15 cellular contexts compared by ENCODE assay signal in genomic region chr1:9112961-9113880, GRCh38. TPM values are rescaled to one million over a fixed set of nuclear protein-coding genes. Genes with fewer than 3 reads are reported as not detected.
DNase-seq lines count a peak whose midpoint lies in the region; ATAC-seq, FAIRE-seq and TF ChIP-seq lines count a peak whose summit lies in the region.
"Had no signal": no experiment of that assay in that cellular context is flagged by ENCODE, and none has a peak within 500 bp of the region (broad histone marks: within the 10 kb centered on the region; RNA-seq: fewer than 3 reads in every experiment).

No MANE protein-coding gene starts in this region.

- no peak overlapping the region for H2AFZ ChIP-seq in PC-3 (ENCODE audit: low read length)

- H4K20me1 ChIP-seq in PC-3 (ENCODE audit: low read length), result no peaks in the 10 kb centered on the region

- FAIRE-seq in small intestine (lab: Jason Lieb, UNC), result no peak

- intact Hi-C loops in PC-3 (cut with micrococcal nuclease) (loop anchor here (2.0 kb wide), 1 partner anchor 14 kb away; no protein-coding TSS in a partner anchor), esophagus squamous epithelium (cut with DNase I) (no loop called here)

- H3K4me3 ChIP-seq in PC-3 (ENCODE audit: low read length) (no peak overlapping the region), esophagus squamous epithelium (no peak overlapping the region), small intestine (ENCODE audit: low read depth in 1 of 2, low read length in 2 of 2) (no peak overlapping the region)
- H3K4me3 ChIP-seq: uterus had no signal

- DNase-seq in NCI-H748 (lab: John Stamatoyannopoulos, UW; ENCODE audit: unreplicated experiment), result peak; percentile 8
- no peak for DNase-seq in NCI-H748 treated with DMSO at 0.1 percent for 48 hours (lab: John Stamatoyannopoulos, UW)
- DNase-seq in PC-3, result peak; percentile 62
- no peak for DNase-seq in esophagus squamous epithelium (lab: John Stamatoyannopoulos, UW)
- DNase-seq in small intestine, result peak; percentile 66
- no peak for DNase-seq in T-helper 2 cell
- DNase-seq: activated T-cell treated with anti-CD3 and anti-CD28 coated beads, Interleukin-2, amount 50 U/mL, for 24 hours; CD8-positive, alpha-beta memory T cell; stimulated activated CD4-positive, alpha-beta T cell treated with anti-CD3 and anti-CD28 coated beads, Interleukin-4, amount 100 ng/mL, for 24 hours had no signal

- no peaks in the 10 kb centered on the region for H3K9me2 ChIP-seq in PC-3 (replicated peaks; ENCODE audit: low read length)

- no peak for TF ChIP-seq POLR2A in esophagus squamous epithelium (IDR thresholded peaks at IDR 0.05)

- POLR2A ChIA-PET in PC-3 (lab: Charles Lee; ENCODE audit: unreplicated experiment), result no interaction called here

- H3K27me3 ChIP-seq in PC-3 (ENCODE audit: low read length) (no peaks in the 10 kb centered on the region), esophagus squamous epithelium (no peaks in the 10 kb centered on the region), small intestine (ENCODE audit: control insufficient read depth in 2 of 2, insufficient read depth in 2 of 2, low read length in 2 of 2) (no peaks in the 10 kb centered on the region)
- H3K27me3 ChIP-seq: uterus had no signal

- H3F3A ChIP-seq in PC-3 (ENCODE audit: low read length, unreplicated experiment), result no peaks in the 10 kb centered on the region

- TF ChIP-seq CTCF in PC-3 (conservative IDR thresholded peaks at IDR 0.05; ENCODE audit: low read depth, low read length) (no peak), esophagus squamous epithelium (IDR thresholded peaks at IDR 0.05) (no peak)

- CTCF ChIA-PET in PC-3 (lab: Charles Lee), result interaction anchor here (0.6 kb wide), 1 partner anchor 16 kb away, joined by 4 read pairs; no protein-coding TSS in a partner anchor

- H3K36me3 ChIP-seq in PC-3 (ENCODE audit: low read depth, low read length), result no peaks in the 10 kb centered on the region
- peaks cover 2 to 58% (median 3%) of the 10 kb centered on the region in 3 donors for H3K36me3 ChIP-seq in esophagus squamous epithelium
- no peaks in the 10 kb centered on the region for H3K36me3 ChIP-seq in small intestine (ENCODE audit: control insufficient read depth in 2 of 2, insufficient read depth in 2 of 2, low read length in 2 of 2)
- H3K36me3 ChIP-seq: uterus had no signal

- peak overlapping the region; percentile 68 for H3K9ac ChIP-seq in PC-3 (ENCODE audit: low read length)

- H3K27ac ChIP-seq in PC-3 (ENCODE audit: low read length) (peak overlapping the region; percentile 95), esophagus squamous epithelium (peak overlapping the region; percentile 70 to 90 (median 87)), small intestine (ENCODE audit: low read depth in 1 of 2, low read length in 1 of 2) (no peak overlapping the region)
- H3K27ac ChIP-seq: uterus had no signal

- BruUV-seq in PC-3 (replicated peaks; lab: Mats Ljungman, UMichigan), result no TSS peak

- peaks cover 3% of the 10 kb centered on the region; the same call in 1 of the 2 replicates for H3K79me2 ChIP-seq in PC-3 (ENCODE audit: low read length)

- ATAC-seq in PC-3, result peak; percentile 64
- no peak for ATAC-seq in GM19351 (IDR thresholded peaks at IDR 0.05; ENCODE audit: unreplicated experiment)
- no peak for ATAC-seq in HG02852 (IDR thresholded peaks at IDR 0.05; ENCODE audit: unreplicated experiment)
- ATAC-seq: right cardiac atrium had no signal

- H3K4me2 ChIP-seq in PC-3 (ENCODE audit: low read length), result peak overlapping the region; percentile 35; the same call in 1 of the 2 replicates

- peaks cover 26% of the 10 kb centered on the region for H3K4me1 ChIP-seq in PC-3 (ENCODE audit: insufficient read depth, low read length)
- H3K4me1 ChIP-seq in esophagus squamous epithelium, result peaks cover 14 to 81% (median 45%) of the 10 kb centered on the region in 3 donors
- peaks cover 2 to 3% of the 10 kb centered on the region in 2 donors for H3K4me1 ChIP-seq in small intestine (ENCODE audit: control insufficient read depth in 2 of 2, insufficient read depth in 1 of 2, low read depth in 1 of 2, low read length in 1 of 2)
- H3K4me1 ChIP-seq: uterus had no signal

- H3K9me3 ChIP-seq in PC-3 (ENCODE audit: low read length), result no peaks in the 10 kb centered on the region
- H3K9me3 ChIP-seq in esophagus squamous epithelium, result no peaks in the 10 kb centered on the region
- H3K9me3 ChIP-seq in small intestine (ENCODE audit: control insufficient read depth, low read depth), result no peaks in the 10 kb centered on the region
- H3K9me3 ChIP-seq: uterus had no signal

- 35 to 76% methylated on average over 6 to 8 of the region's 13 CpGs for whole genome bisulfite sequencing in esophagus squamous epithelium, 2 donors
- WGBS in small intestine, 3 donors, result 38 to 70% (median 53%) methylated on average over 13 of the region's 13 CpGs

RNA-seq across cellular contexts. Expression of gene GPR157, which starts 15.7 kb away (rescaled TPM):
- total RNA-seq in PC-3 (2014; rRNA removed) (7.3 and 7.9 TPM in 2 replicates), esophagus squamous epithelium (10 to 100 TPM; 28.5 to 57.4 (median 30.2) TPM)
- polyA plus RNA-seq in small intestine, result 1 to 10 TPM; 1.1 to 2.2 (median 1.4) TPM

RNA-seq across cellular contexts. Expression of gene SLC2A5, which starts 43.8 kb away (rescaled TPM):
- total RNA-seq in PC-3 (2014; rRNA removed), result not detected in 2 replicates
- total RNA-seq in esophagus squamous epithelium, result 1 to 10 TPM; 1.9 to 7.1 (median 4.2) TPM
- 100 to 1,000 TPM in 2 of 3 donors, 10 to 100 TPM in 1; 42.5 to 234 (median 175) TPM for polyA plus RNA-seq in small intestine
- total RNA-seq: A673; CD8-positive, alpha-beta memory T cell; neural crest cell had no signal
- polyA plus RNA-seq: CD8-positive, alpha-beta memory T cell had no signal

Comparison
In these comparisons a context has a peak if more than half of its experiments do, and no peak if none do; other contexts are left out.
1. DNase-seq: peak in NCI-H748 (single experiment), PC-3 (single experiment) and small intestine (single experiment); none in NCI-H748 treated with DMSO at 0.1 percent for 48 hours (single experiment), esophagus squamous epithelium (single experiment) and T-helper 2 cell (0 of 5).
2. H3K27ac ChIP-seq: peak in PC-3 (single experiment) and esophagus squamous epithelium (4 of 4); none in small intestine (0 of 2).